ENCODE assay signal across 14 cellular contexts in genomic region chr3:147421184-147421912, GRCh38. TPM values are rescaled to one million over a fixed set of nuclear protein-coding genes. Genes with fewer than 3 reads are reported as not detected.
DNase-seq lines count a peak whose midpoint lies in the region; ATAC-seq and TF ChIP-seq lines count a peak whose summit lies in the region.
"Had no signal": no experiment of that assay in that cellular context is flagged by ENCODE, and none has a peak within 500 bp of the region (broad histone marks: within the 10 kb centered on the region; RNA-seq: fewer than 3 reads in every experiment).

No MANE protein-coding gene starts in this region.

- H3K4me3 ChIP-seq in foreskin fibroblast (ENCODE audit: low read depth in 1 of 2, low read length in 2 of 2): peak overlapping the region; percentile 1 to 41
- H3K4me3 ChIP-seq: BLaER1 treated with 17β-estradiol and CSF1 and Interleukin-3, amounts not matched to agents 10 nM and 100 nM had no signal

- DNase-seq in ELF-1 (ENCODE audit: low read depth, low spot score): peak; percentile 72
- no peak for DNase-seq in foreskin fibroblast
- DNase-seq in neural crest cell (ENCODE audit: low read depth, low spot score): no peak
- no peak for DNase-seq in NCI-H187 treated with DMSO at 0.1 percent for 48 hours (lab: John Stamatoyannopoulos, UW)
- DNase-seq in ureter (ENCODE audit: low spot score): no peak
- DNase-seq in NCI-H69 (lab: John Stamatoyannopoulos, UW): no peak
- DNase-seq: activated CD4-positive, alpha-beta T cell treated with anti-CD3 and anti-CD28 coated beads for 4 hours; left cardiac atrium; stimulated activated CD4-positive, alpha-beta T cell treated with anti-CD3 and anti-CD28 coated beads, Interleukin-4, amount 100 ng/mL, for 24 hours; stimulated activated naive CD4-positive, alpha-beta T cell treated with Interleukin-2 at 50 U/mL for 16 hours had no signal

- H3K36me3 Mint-ChIP-seq in neural crest cell (ENCODE audit: low read depth): no peaks in the 10 kb centered on the region

- H3K9me3 Mint-ChIP-seq in neural crest cell: no peaks in the 10 kb centered on the region

- TF ChIP-seq CTCF in foreskin fibroblast (IDR thresholded peaks at IDR 0.05; ENCODE audit: low read depth, low read length) (no peak), neural crest cell (conservative IDR thresholded peaks at IDR 0.05) (no peak)

- ATAC-seq in SK-N-SH treated with all-trans-retinoic acid at 6 μM for 48 hours: peak; percentile 22
- ATAC-seq in HG03039 (IDR thresholded peaks at IDR 0.05; ENCODE audit: unreplicated experiment): no peak
- ATAC-seq: left cardiac atrium had no signal

- H3K27ac Mint-ChIP-seq in neural crest cell (ENCODE audit: unreplicated experiment): no peak overlapping the region

- peaks cover 44% of the 10 kb centered on the region for H3K4me1 Mint-ChIP-seq in neural crest cell

- H3K4me3 Mint-ChIP-seq in neural crest cell: peak overlapping the region; percentile 85

- peaks cover 98% of the 10 kb centered on the region for H3K27me3 Mint-ChIP-seq in neural crest cell (ENCODE audit: low read depth)

TF ChIP-seq in SK-N-SH treated with all-trans-retinoic acid at 6 μM for 48 hours, 23 proteins besides CTCF, POLR2A, EP300 and RAD21:
- TF ChIP-seq, protein P1, sequence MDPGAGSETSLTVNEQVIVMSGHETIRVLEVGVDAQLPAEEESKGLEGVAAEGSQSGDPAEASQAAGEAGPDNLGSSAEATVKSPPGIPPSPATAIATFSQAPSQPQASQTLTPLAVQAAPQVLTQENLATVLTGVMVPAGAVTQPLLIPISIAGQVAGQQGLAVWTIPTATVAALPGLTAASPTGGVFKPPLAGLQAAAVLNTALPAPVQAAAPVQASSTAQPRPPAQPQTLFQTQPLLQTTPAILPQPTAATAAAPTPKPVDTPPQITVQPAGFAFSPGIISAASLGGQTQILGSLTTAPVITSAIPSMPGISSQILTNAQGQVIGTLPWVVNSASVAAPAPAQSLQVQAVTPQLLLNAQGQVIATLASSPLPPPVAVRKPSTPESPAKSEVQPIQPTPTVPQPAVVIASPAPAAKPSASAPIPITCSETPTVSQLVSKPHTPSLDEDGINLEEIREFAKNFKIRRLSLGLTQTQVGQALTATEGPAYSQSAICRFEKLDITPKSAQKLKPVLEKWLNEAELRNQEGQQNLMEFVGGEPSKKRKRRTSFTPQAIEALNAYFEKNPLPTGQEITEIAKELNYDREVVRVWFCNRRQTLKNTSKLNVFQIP (CRISPR knock-in tag; IDR thresholded peaks at IDR 0.05; ENCODE audit: borderline replicate concordance, low read depth): no peak
- TF ChIP-seq ZNF70 (CRISPR knock-in tag; IDR thresholded peaks at IDR 0.05) (no peak), PPARA (CRISPR knock-in tag; IDR thresholded peaks at IDR 0.05; ENCODE audit: borderline replicate concordance) (no peak)

RNA-seq across cellular contexts. Expression of gene ZIC1, which starts 12.2 kb away (rescaled TPM):
- total RNA-seq in neural crest cell: 54.3 and 64.5 TPM in 2 replicates
- total RNA-seq in ureter: not detected
- total RNA-seq: left cardiac atrium; T-helper 1 cell treated with Interleukin-12 subunit alpha and Interleukin-12 subunit beta and Interleukin-4 antibody, amounts not matched to agents 30 ng/mL and 1 ng/mL, for 36 hours had no signal

RNA-seq across cellular contexts. Expression of gene ZIC4, which starts 15.0 kb away (rescaled TPM):
- total RNA-seq in neural crest cell (4.5 and 6.1 TPM in 2 replicates), ureter (not detected)
- total RNA-seq: left cardiac atrium; T-helper 1 cell treated with Interleukin-12 subunit alpha and Interleukin-12 subunit beta and Interleukin-4 antibody, amounts not matched to agents 30 ng/mL and 1 ng/mL, for 36 hours had no signal

Comparison
In these comparisons a context has a peak if more than half of its experiments do, and no peak if none do; other contexts are left out.
1. RNA of gene ZIC1, which starts 12.2 kb away (total RNA-seq): 54.3 to 64.5 TPM in neural crest cell; not detected in ureter (single experiment); every median in the first group is over 10 times any median in the second.